ENCODE assay signal across 7 cellular contexts in genomic region chr15:101121511-101122090, GRCh38.
DNase-seq lines count a peak whose midpoint lies in the region; ATAC-seq, FAIRE-seq and TF ChIP-seq lines count a peak whose summit lies in the region.

No MANE protein-coding gene starts in this region.

- ATAC-seq in GM19035 (IDR thresholded peaks at IDR 0.05; ENCODE audit: unreplicated experiment): peak; percentile 52
- peak; percentile 44 for ATAC-seq in HG03175 (IDR thresholded peaks at IDR 0.05; ENCODE audit: unreplicated experiment)

- no peak for FAIRE-seq in GM12892 (lab: Jason Lieb, UNC)

- H3K4me3 Mint-ChIP-seq in T-helper 2 cell treated with Interferon-gamma antibody and Interleukin-4, amounts not matched to agents 5 μg/mL and 100 μg/mL, for 36 hours: peak overlapping the region; percentile 75
- peak overlapping the region; percentile 30 for H3K4me3 Mint-ChIP-seq in dendritic cell treated with granulocyte-macrophage colony-stimulating factor and Interleukin-4, amounts not matched to agents 40 ng/mL and 50 ng/mL, for 4 days

- TF ChIP-seq POLR2A in GM12892 (IDR thresholded peaks at IDR 0.05; ENCODE audit: low read depth, low read length): no peak

- no peaks in the 10 kb centered on the region for H3K27me3 Mint-ChIP-seq in T-helper 2 cell treated with Interferon-gamma antibody and Interleukin-4, amounts not matched to agents 5 μg/mL and 100 μg/mL, for 36 hours (ENCODE audit: low read depth)
- peaks cover 7% of the 10 kb centered on the region for H3K27me3 Mint-ChIP-seq in dendritic cell treated with granulocyte-macrophage colony-stimulating factor and Interleukin-4, amounts not matched to agents 40 ng/mL and 50 ng/mL, for 4 days

- H3K4me1 Mint-ChIP-seq in T-helper 2 cell treated with Interferon-gamma antibody and Interleukin-4, amounts not matched to agents 5 μg/mL and 100 μg/mL, for 36 hours (ENCODE audit: low read depth): peaks cover 44% of the 10 kb centered on the region
- peaks cover 60% of the 10 kb centered on the region for H3K4me1 Mint-ChIP-seq in dendritic cell treated with granulocyte-macrophage colony-stimulating factor and Interleukin-4, amounts not matched to agents 40 ng/mL and 50 ng/mL, for 4 days (ENCODE audit: low read depth)

- intact Hi-C loops in dendritic cell treated with granulocyte-macrophage colony-stimulating factor and Interleukin-4, amounts not matched to agents 40 ng/mL and 50 ng/mL, for 4 days (cut with micrococcal nuclease): loop anchor here (5.0 to 10.0 kb wide), 2 partner anchors 46 to 133 kb away; partner anchors contain the start of gene CHSY1

- DNase-seq in T-helper 2 cell treated with Interferon-gamma antibody and Interleukin-4, amounts not matched to agents 5 μg/mL and 100 μg/mL, for 36 hours (ENCODE audit: low spot score): no peak
- DNase-seq in medulla oblongata (ENCODE audit: extremely low spot score): peak; percentile 63
- peak; percentile 53 for DNase-seq in stimulated activated CD8-positive, alpha-beta memory T cell treated with anti-CD3 and anti-CD28 coated beads, Interleukin-4, amount 100 ng/mL, for 48 hours
- DNase-seq in GM12892 (ENCODE audit: insufficient read length): no peak

- peaks cover 2% of the 10 kb centered on the region for H3K36me3 Mint-ChIP-seq in T-helper 2 cell treated with Interferon-gamma antibody and Interleukin-4, amounts not matched to agents 5 μg/mL and 100 μg/mL, for 36 hours (ENCODE audit: low read depth)
- H3K36me3 Mint-ChIP-seq in dendritic cell treated with granulocyte-macrophage colony-stimulating factor and Interleukin-4, amounts not matched to agents 40 ng/mL and 50 ng/mL, for 4 days (ENCODE audit: low read depth): no peaks in the 10 kb centered on the region

- peak overlapping the region; percentile 76 for H3K27ac Mint-ChIP-seq in T-helper 2 cell treated with Interferon-gamma antibody and Interleukin-4, amounts not matched to agents 5 μg/mL and 100 μg/mL, for 36 hours
- H3K27ac Mint-ChIP-seq in dendritic cell treated with granulocyte-macrophage colony-stimulating factor and Interleukin-4, amounts not matched to agents 40 ng/mL and 50 ng/mL, for 4 days: peak overlapping the region; percentile 64

- H3K9me3 Mint-ChIP-seq in T-helper 2 cell treated with Interferon-gamma antibody and Interleukin-4, amounts not matched to agents 5 μg/mL and 100 μg/mL, for 36 hours: no peaks in the 10 kb centered on the region
- no peaks in the 10 kb centered on the region for H3K9me3 Mint-ChIP-seq in dendritic cell treated with granulocyte-macrophage colony-stimulating factor and Interleukin-4, amounts not matched to agents 40 ng/mL and 50 ng/mL, for 4 days

Comparison
In these comparisons a context has a peak if more than half of its experiments do, and no peak if none do; other contexts are left out.
1. DNase-seq: peak in medulla oblongata (single experiment) and stimulated activated CD8-positive, alpha-beta memory T cell treated with anti-CD3 and anti-CD28 coated beads, Interleukin-4, amount 100 ng/mL, for 48 hours (single experiment); none in T-helper 2 cell treated with Interferon-gamma antibody and Interleukin-4, amounts not matched to agents 5 μg/mL and 100 μg/mL, for 36 hours (single experiment) and GM12892 (single experiment).